In the genomic region with DNA sequence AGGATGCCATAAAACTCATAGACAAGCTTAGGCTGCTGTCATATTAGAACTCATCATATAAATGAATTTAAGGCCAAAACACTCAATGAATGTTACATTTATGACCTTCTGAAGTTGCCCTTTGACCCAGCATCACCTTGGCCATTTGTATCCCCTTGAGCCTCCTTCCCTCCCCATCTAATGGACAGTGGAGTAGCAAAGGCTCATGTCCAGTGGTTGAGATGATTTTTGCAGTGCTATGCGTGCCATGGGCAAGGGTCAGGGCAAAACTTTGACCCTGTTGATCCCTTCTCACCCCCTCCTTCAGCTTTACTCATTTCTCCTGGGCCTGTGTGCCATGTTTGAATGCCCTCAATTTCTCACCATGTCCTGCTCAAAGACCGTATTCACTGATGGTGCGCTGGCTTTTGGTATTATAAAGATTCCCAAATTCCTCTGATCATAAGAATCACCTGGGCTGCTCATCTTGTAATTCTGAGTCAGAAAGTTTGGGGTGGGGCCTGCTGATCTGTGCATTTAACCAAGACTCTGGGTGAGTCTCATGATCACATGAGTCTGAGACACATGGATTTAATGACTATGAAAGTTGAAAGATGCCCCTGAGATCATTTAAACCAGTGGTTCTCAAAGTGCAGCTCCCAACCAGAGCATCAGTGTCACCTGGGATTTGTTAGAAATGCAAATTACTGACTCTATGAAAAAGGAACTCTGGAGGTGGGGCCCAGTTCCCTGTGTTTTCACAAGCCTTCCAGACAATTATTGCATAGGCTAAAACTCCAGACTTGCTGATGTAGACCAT, we compare ENCODE assay signal across 1 cellular context.
TF ChIP-seq lines count a peak whose summit lies in the region.

No MANE protein-coding gene starts in this region.

TF ChIP-seq in WTC11, 78 proteins besides CTCF, POLR2A, EP300 and RAD21 (continued from another document):
- TF ChIP-seq ZNF232 (CRISPR knock-in tag; IDR thresholded peaks at IDR 0.05) (no peak), NFATC4 (CRISPR knock-in tag; IDR thresholded peaks at IDR 0.05) (no peak)
TF ChIP-seq in WTC11: peak in this region for 0.
